In the genomic region with DNA sequence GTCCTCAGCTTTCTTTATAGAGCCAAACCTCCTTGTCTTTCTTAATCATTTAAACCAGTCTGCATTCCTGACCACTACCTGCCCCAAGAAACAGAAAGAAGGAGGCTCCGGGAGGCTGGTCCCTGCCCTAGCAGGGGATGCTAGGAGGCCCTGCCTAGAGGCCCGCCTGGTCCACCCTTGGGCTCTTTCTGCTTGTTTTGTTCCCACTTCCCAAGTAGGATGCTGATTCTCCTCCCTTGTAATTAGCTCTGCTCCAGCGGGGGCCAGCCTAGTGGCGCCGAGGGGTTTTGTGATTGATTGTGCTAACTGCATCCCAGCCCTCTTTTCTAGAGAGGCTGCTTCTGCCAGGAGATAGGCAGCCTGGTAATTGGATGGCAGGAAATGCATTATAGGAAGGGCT, we compare ENCODE assay signal across 28 cellular contexts.
"Had no signal": no experiment of that assay in that cellular context is flagged by ENCODE, and none has a peak within 500 bp of the region (broad histone marks: within the 10 kb centered on the region; RNA-seq: fewer than 3 reads in every experiment).

No MANE protein-coding gene starts in this region.

- ATAC-seq: activated CD8-positive, alpha-beta T cell treated with anti-CD3 and anti-CD28 coated beads for 36 hours; activated T-cell treated with anti-CD3 and anti-CD28 coated beads, Interleukin-2, amount 50 U/mL, for 72 hours; activated T-helper 17 cell treated with anti-CD3 and anti-CD28 coated beads, Interleukin-2, amount 50 U/mL, for 72 hours; K562; PC-3 had no signal

- H3K4me1 Mint-ChIP-seq: activated CD4-positive, alpha-beta T cell treated with anti-CD3 and anti-CD28 coated beads, Interleukin-2, amount 10 ng/mL, durations not matched to agents 24 days and 14 days; activated naive CD8-positive, alpha-beta T cell treated with anti-CD3 and anti-CD28 coated beads for 36 hours; activated T-helper 17 cell treated with anti-CD3 and anti-CD28 coated beads, Interleukin-2, amount 50 U/mL, for 72 hours had no signal

- DNase-seq: activated CD4-positive, alpha-beta T cell treated with anti-CD3 and anti-CD28 coated beads, Interleukin-2, amount 10 ng/mL, durations not matched to agents 24 days and 14 days; activated CD4-positive, alpha-beta T cell treated with anti-CD3 and anti-CD28 coated beads, Interleukin-2, amount 50 U/mL, for 4 hours; activated CD8-positive, alpha-beta T cell treated with anti-CD3 and anti-CD28 coated beads for 36 hours; activated effector memory CD4-positive, alpha-beta T cell treated with anti-CD3 and anti-CD28 coated beads, Interleukin-2, amount 50 U/mL, for 16 hours; activated naive CD4-positive, alpha-beta T cell; activated naive CD4-positive, alpha-beta T cell treated with anti-CD3 and anti-CD28 coated beads, Interleukin-2, amount 50 U/mL, for 16 hours; activated naive CD8-positive, alpha-beta T cell treated with anti-CD3 and anti-CD28 coated beads for 36 hours; activated T-cell treated with anti-CD3 and anti-CD28 coated beads, Interleukin-2, amount 50 U/mL, for 1 hour; activated T-cell treated with anti-CD3 and anti-CD28 coated beads, Interleukin-2, amount 50 U/mL, for 72 hours; amniotic stem cell; aorta; IMR-90; NCI-H1092 treated with DMSO at 0.1 percent for 48 hours; NCI-H1417; NCI-H146; NCI-H187; NCI-H2029 treated with DMSO at 0.1 percent for 48 hours; NCI-H446 treated with DMSO at 0.1 percent for 48 hours; NCI-H524; PC-3; RPMI8226; SHP77 treated with DMSO at 0.1 percent for 48 hours; SW 1271; T-helper 1 cell; T-helper 2 cell; T1000 had no signal

- H3K4me3 Mint-ChIP-seq: activated CD4-positive, alpha-beta T cell treated with anti-CD3 and anti-CD28 coated beads, Interleukin-2, amount 10 ng/mL, durations not matched to agents 24 days and 14 days; activated CD8-positive, alpha-beta T cell treated with anti-CD3 and anti-CD28 coated beads for 36 hours; activated naive CD8-positive, alpha-beta T cell treated with anti-CD3 and anti-CD28 coated beads for 36 hours; activated T-cell treated with anti-CD3 and anti-CD28 coated beads, Interleukin-2, amount 50 U/mL, for 72 hours; activated T-helper 17 cell treated with anti-CD3 and anti-CD28 coated beads, Interleukin-2, amount 50 U/mL, for 72 hours had no signal

- H3K27me3 Mint-ChIP-seq: activated CD4-positive, alpha-beta T cell treated with anti-CD3 and anti-CD28 coated beads, Interleukin-2, amount 10 ng/mL, durations not matched to agents 24 days and 14 days; activated CD8-positive, alpha-beta T cell treated with anti-CD3 and anti-CD28 coated beads for 36 hours; activated naive CD8-positive, alpha-beta T cell treated with anti-CD3 and anti-CD28 coated beads for 36 hours had no signal

- H3K9me3 Mint-ChIP-seq: activated CD4-positive, alpha-beta T cell treated with anti-CD3 and anti-CD28 coated beads, Interleukin-2, amount 10 ng/mL, durations not matched to agents 24 days and 14 days; activated CD8-positive, alpha-beta T cell treated with anti-CD3 and anti-CD28 coated beads for 36 hours; activated naive CD8-positive, alpha-beta T cell treated with anti-CD3 and anti-CD28 coated beads for 36 hours; activated T-cell treated with anti-CD3 and anti-CD28 coated beads, Interleukin-2, amount 50 U/mL, for 72 hours; activated T-helper 17 cell treated with anti-CD3 and anti-CD28 coated beads, Interleukin-2, amount 50 U/mL, for 72 hours had no signal

- H3K27ac Mint-ChIP-seq: activated CD4-positive, alpha-beta T cell treated with anti-CD3 and anti-CD28 coated beads, Interleukin-2, amount 10 ng/mL, durations not matched to agents 24 days and 14 days; activated CD8-positive, alpha-beta T cell treated with anti-CD3 and anti-CD28 coated beads for 36 hours; activated naive CD8-positive, alpha-beta T cell treated with anti-CD3 and anti-CD28 coated beads for 36 hours; activated T-cell treated with anti-CD3 and anti-CD28 coated beads, Interleukin-2, amount 50 U/mL, for 72 hours; activated T-helper 17 cell treated with anti-CD3 and anti-CD28 coated beads, Interleukin-2, amount 50 U/mL, for 72 hours had no signal

- H3K36me3 Mint-ChIP-seq: activated naive CD8-positive, alpha-beta T cell treated with anti-CD3 and anti-CD28 coated beads for 36 hours had no signal
